ENCODE assay signal across 8 cellular contexts in the genomic region with DNA sequence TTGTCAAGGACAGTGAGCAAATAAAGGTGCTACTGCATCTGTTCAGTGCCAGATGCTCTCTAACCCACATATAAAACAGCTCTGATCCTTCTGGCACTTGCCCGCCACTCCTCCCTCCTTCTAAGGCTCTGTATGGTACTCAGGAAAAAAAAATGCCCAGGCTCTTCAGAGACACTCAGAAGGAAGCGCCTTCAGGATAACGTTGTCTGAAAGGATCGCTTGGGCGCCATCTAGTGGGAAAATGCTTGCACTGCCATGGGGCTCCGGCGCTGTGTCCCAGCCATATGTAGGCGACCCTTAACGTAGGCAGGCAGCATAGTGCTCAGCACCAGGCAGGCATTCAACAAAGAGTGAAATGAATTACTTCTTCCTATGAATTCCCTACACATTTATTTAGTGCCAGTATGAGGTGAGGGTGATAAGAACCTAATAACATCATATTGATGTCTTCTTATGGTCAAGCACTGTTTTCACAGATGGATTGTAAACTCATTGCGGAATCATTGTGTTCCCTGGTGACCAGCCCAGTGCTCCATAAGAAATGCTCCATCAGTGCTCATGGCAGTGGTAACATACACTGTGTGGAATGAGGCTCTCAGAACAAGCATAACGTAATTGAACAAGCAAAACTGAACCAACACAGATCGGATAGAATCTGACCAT. TPM values are rescaled to one million over a fixed set of nuclear protein-coding genes. Genes with fewer than 3 reads are reported as not detected.
DNase-seq lines count a peak whose midpoint lies in the region; ATAC-seq and TF ChIP-seq lines count a peak whose summit lies in the region.

No MANE protein-coding gene starts in this region.

- DNase-seq in AG09319 (ENCODE audit: extremely low read depth, low read depth) (no peak), NCI-H345 (lab: John Stamatoyannopoulos, UW) (peak; percentile 78), cerebellum (ENCODE audit: low spot score) (peak; percentile 68), left kidney (ENCODE audit: low read depth, low spot score) (peak; percentile 91)
- DNase-seq in activated CD4-positive, alpha-beta T cell treated with anti-CD3 and anti-CD28 coated beads for 1 hour = peak; percentile 57
- peak; percentile 82 for DNase-seq in stimulated activated CD4-positive, alpha-beta T cell treated with anti-CD3 and anti-CD28 coated beads, Interleukin-4, amount 100 ng/mL, for 24 hours

- peak; percentile 91 for TF ChIP-seq CTCF in AG09319 (IDR thresholded peaks at IDR 0.05; ENCODE audit: low read depth, low read length)

- peak; percentile 83 for ATAC-seq in GM18873 (IDR thresholded peaks at IDR 0.05; ENCODE audit: low FRiP score, unreplicated experiment)
- ATAC-seq in HG03159 (IDR thresholded peaks at IDR 0.05; ENCODE audit: unreplicated experiment) = peak; percentile 98

RNA-seq across cellular contexts. Expression of a gene that starts 39.6 kb away (rescaled TPM):
- 2.4 TPM for total RNA-seq in cerebellum
